18 cellular contexts compared by ENCODE assay signal in genomic region chr1:201825245-201825644, GRCh38. TPM values are rescaled to one million over a fixed set of nuclear protein-coding genes. Genes with fewer than 3 reads are reported as not detected.
A peak's percentile ranks its signal among the peaks of the same experiment; 100 is the strongest.
DNase-seq lines count a peak whose midpoint lies in the region; ATAC-seq and TF ChIP-seq lines count a peak whose summit lies in the region.
"Had no signal": no experiment of that assay in that cellular context is flagged by ENCODE, and none has a peak within 500 bp of the region (broad histone marks: within the 10 kb centered on the region; RNA-seq: fewer than 3 reads in every experiment).

No MANE protein-coding gene starts in this region.

- no peak for ATAC-seq in stimulated activated naive B cell treated with anti-CD40 and anti-IgM and Interleukin-4, amounts not matched to agents 10 μg/mL and 1 μg/mL and 100 μg/mL, for 72 hours (replicated peaks)
- no peak for ATAC-seq in aorta (ENCODE audit: low FRiP score)
- ATAC-seq: CD8-positive, alpha-beta T cell; Right ventricle myocardium inferior had no signal

- no peak for DNase-seq in MCF 10A (ENCODE audit: unreplicated experiment)
- no peak for DNase-seq in mammary epithelial cell
- peak; percentile 24 for DNase-seq in cerebellar cortex (ENCODE audit: low spot score)
- peak; percentile 22 for DNase-seq in inferior parietal cortex (ENCODE audit: extremely low spot score)
- peak; percentile 33 for DNase-seq in putamen (ENCODE audit: low spot score)
- no peak for DNase-seq in superior temporal gyrus (ENCODE audit: extremely low spot score)
- DNase-seq in stimulated activated naive B cell treated with anti-CD40 and anti-IgM and Interleukin-4, amounts not matched to agents 10 μg/mL and 1 μg/mL and 100 μg/mL, for 72 hours: no peak
- DNase-seq in aorta: no peak
- DNase-seq: 8988T; CD8-positive, alpha-beta T cell; GDM1; IMR-90; NCI-H1694 treated with DMSO at 0.1 percent for 48 hours; NCI-H2081 treated with DMSO at 0.1 percent for 48 hours; NCI-H2171 treated with DMSO at 0.1 percent for 48 hours; NCI-H526; OCI-M1 had no signal

- H3K9me3 ChIP-seq in mammary epithelial cell (replicated peaks; ENCODE audit: insufficient read depth, low read length) (no peaks in the 10 kb centered on the region), aorta (ENCODE audit: control insufficient read depth, low read length) (no peaks in the 10 kb centered on the region)

- intact Hi-C loops in MCF 10A (cut with micrococcal nuclease) (no loop called here), mammary epithelial cell (cut with micrococcal nuclease) (loop anchor here (5.0 kb wide), 1 partner anchor 52 kb away; no protein-coding TSS in a partner anchor), aorta (cut with DNase I) (loop anchor here in 1 of 2 donors (5.0 kb wide), 1 partner anchor 147 kb away; no protein-coding TSS in a partner anchor)

- TF ChIP-seq CTCF in MCF 10A (IDR thresholded peaks at IDR 0.05; ENCODE audit: unreplicated experiment): no peak
- TF ChIP-seq CTCF in mammary epithelial cell (conservative IDR thresholded peaks at IDR 0.05 in 1 of 2, IDR thresholded peaks at IDR 0.05 in 1 of 2; ENCODE audit: extremely low read depth in 1 of 2, insufficient read depth in 1 of 2, low read depth in 1 of 2, low read length in 2 of 2): no peak

- H3K9ac ChIP-seq in mammary epithelial cell (ENCODE audit: insufficient read depth, low read length): no peak overlapping the region

- dilution Hi-C loops in mammary epithelial cell (cut with HindIII; ENCODE audit: low sequenced_read_pairs): loop anchor here (5.0 kb wide), 1 partner anchor 42 kb away; no protein-coding TSS in a partner anchor

- no peak overlapping the region for H3K4me3 Mint-ChIP-seq in MCF 10A (ENCODE audit: unreplicated experiment)
- H3K4me3 Mint-ChIP-seq in stimulated activated naive B cell treated with anti-CD40 and anti-IgM and Interleukin-4, amounts not matched to agents 10 μg/mL and 1 μg/mL and 100 μg/mL, for 72 hours: no peak overlapping the region
- H3K4me3 Mint-ChIP-seq: CD8-positive, alpha-beta T cell had no signal

- no peak overlapping the region for H2AFZ ChIP-seq in mammary epithelial cell (ENCODE audit: low read depth, low read length)

- peaks cover 12% of the 10 kb centered on the region for H3K79me2 ChIP-seq in mammary epithelial cell (ENCODE audit: insufficient read depth, low read length)

- no peaks in the 10 kb centered on the region for H3K27me3 Mint-ChIP-seq in MCF 10A (ENCODE audit: insufficient read depth, unreplicated experiment)
- no peaks in the 10 kb centered on the region for H3K27me3 Mint-ChIP-seq in stimulated activated naive B cell treated with anti-CD40 and anti-IgM and Interleukin-4, amounts not matched to agents 10 μg/mL and 1 μg/mL and 100 μg/mL, for 72 hours

- H4K20me1 ChIP-seq in mammary epithelial cell (ENCODE audit: insufficient read depth, low read length): no peaks in the 10 kb centered on the region

- in situ Hi-C loops in mammary epithelial cell (cut with MboI; ENCODE audit: low sequenced_read_pairs in 2 of 2): no loop called here

- CTCF ChIA-PET in MCF 10A (lab: Yijun Ruan, JAX) (interaction anchor here (0.6 to 6.2 kb wide), 8 partner anchors 15 to 601 kb away, joined by 3 to 96 read pairs (median 4); no protein-coding TSS in a partner anchor), mammary epithelial cell (lab: Charles Lee; ENCODE audit: low non-redundant PET) (no interaction called here)

- no TSS peak for BruUV-seq in MCF 10A (replicated peaks; lab: Mats Ljungman, UMichigan)
- no TSS peak for BruUV-seq in mammary epithelial cell (replicated peaks; lab: Mats Ljungman, UMichigan)

- 63% methylated on average over 2 of the region's 3 CpGs for WGBS in mammary epithelial cell (ENCODE audit: low coverage, missing lambda C conversion rate)
- WGBS in aorta, 2 donors: 39 to 41% methylated on average over 3 of the region's 3 CpGs

- H3K4me2 ChIP-seq in mammary epithelial cell (ENCODE audit: insufficient read depth, low read depth, low read length): no peak overlapping the region

- peaks cover 24% of the 10 kb centered on the region for H3K4me1 Mint-ChIP-seq in MCF 10A (ENCODE audit: insufficient read depth, unreplicated experiment)
- peaks cover 9 to 10% of the 10 kb centered on the region in 2 donors for H3K4me1 Mint-ChIP-seq in stimulated activated naive B cell treated with anti-CD40 and anti-IgM and Interleukin-4, amounts not matched to agents 10 μg/mL and 1 μg/mL and 100 μg/mL, for 72 hours

- H3K4me3 ChIP-seq in mammary epithelial cell (replicated peaks in 1 of 3; ENCODE audit: insufficient read depth in 1 of 3, low read depth in 2 of 3, low read length in 3 of 3) (no peak overlapping the region), aorta (ENCODE audit: low read length in 2 of 2) (no peak overlapping the region)

- peaks cover 40% of the 10 kb centered on the region for H3K36me3 Mint-ChIP-seq in MCF 10A (ENCODE audit: insufficient read depth, unreplicated experiment)
- H3K36me3 Mint-ChIP-seq in stimulated activated naive B cell treated with anti-CD40 and anti-IgM and Interleukin-4, amounts not matched to agents 10 μg/mL and 1 μg/mL and 100 μg/mL, for 72 hours: peaks cover 3 to 10% of the 10 kb centered on the region in 2 donors

- peak overlapping the region; percentile 32 for H3K27ac Mint-ChIP-seq in MCF 10A (ENCODE audit: low read depth, unreplicated experiment)
- no peak overlapping the region for H3K27ac Mint-ChIP-seq in stimulated activated naive B cell treated with anti-CD40 and anti-IgM and Interleukin-4, amounts not matched to agents 10 μg/mL and 1 μg/mL and 100 μg/mL, for 72 hours
- H3K27ac Mint-ChIP-seq: CD8-positive, alpha-beta T cell had no signal

- H3K27ac ChIP-seq in mammary epithelial cell (ENCODE audit: insufficient read depth, low read depth, low read length) (no peak overlapping the region), aorta (ENCODE audit: low read depth in 1 of 2, low read length in 2 of 2) (peak overlapping the region in 1 of 2 donors; percentile 17)

- H3K27me3 ChIP-seq in mammary epithelial cell (ENCODE audit: insufficient read depth, low read length) (no peaks in the 10 kb centered on the region), aorta (ENCODE audit: control insufficient read depth in 1 of 2, insufficient read depth in 2 of 2, low read length in 1 of 2) (no peaks in the 10 kb centered on the region)

- POLR2A ChIA-PET in MCF 10A (lab: Yijun Ruan, JAX): interaction anchor here (1.3 kb wide), 1 partner anchor 17 kb away, joined by 3 read pairs; no protein-coding TSS in a partner anchor

- H3K4me1 ChIP-seq in mammary epithelial cell (ENCODE audit: insufficient read depth, low read length): peaks cover 5% of the 10 kb centered on the region
- no peaks in the 10 kb centered on the region for H3K4me1 ChIP-seq in aorta (ENCODE audit: control insufficient read depth in 1 of 2, insufficient read depth in 2 of 2, low read length in 2 of 2)

- no peaks in the 10 kb centered on the region for H3K9me3 Mint-ChIP-seq in MCF 10A (ENCODE audit: unreplicated experiment)
- no peaks in the 10 kb centered on the region for H3K9me3 Mint-ChIP-seq in stimulated activated naive B cell treated with anti-CD40 and anti-IgM and Interleukin-4, amounts not matched to agents 10 μg/mL and 1 μg/mL and 100 μg/mL, for 72 hours
- H3K9me3 Mint-ChIP-seq: CD8-positive, alpha-beta T cell had no signal

- H3K36me3 ChIP-seq in mammary epithelial cell (ENCODE audit: insufficient read depth, low read length): peaks cover 19% of the 10 kb centered on the region
- peaks cover 12 to 13% of the 10 kb centered on the region in 2 donors for H3K36me3 ChIP-seq in aorta (ENCODE audit: control insufficient read depth in 1 of 2, insufficient read depth in 2 of 2, low read length in 1 of 2)

RNA-seq across cellular contexts. Expression of gene IPO9, which starts 3.7 kb away (rescaled TPM):
- total RNA-seq in MCF 10A (2022) (112 and 117 TPM in 2 replicates), mammary epithelial cell (10 to 100 TPM; 22.7 to 61.3 TPM), aorta (10 to 100 TPM; 36.6 to 45.0 TPM)
- polyA plus RNA-seq in mammary epithelial cell (32.1 TPM), aorta (10 to 100 TPM; 12.0 to 27.7 TPM)
- 35.9 TPM for polyA minus RNA-seq in mammary epithelial cell

Comparison
In these comparisons a context has a peak if more than half of its experiments do, and no peak if none do; other contexts are left out.
1. DNase-seq: peak in cerebellar cortex (single experiment), inferior parietal cortex (single experiment) and putamen (single experiment); none in MCF 10A (single experiment), mammary epithelial cell (single experiment), superior temporal gyrus (single experiment), stimulated activated naive B cell treated with anti-CD40 and anti-IgM and Interleukin-4, amounts not matched to agents 10 μg/mL and 1 μg/mL and 100 μg/mL, for 72 hours (single experiment) and aorta (0 of 2).